ENCODE assay signal across 19 cellular contexts in genomic region chr5:122457178-122457826, GRCh38.
DNase-seq lines count a peak whose midpoint lies in the region; ATAC-seq, FAIRE-seq and TF ChIP-seq lines count a peak whose summit lies in the region.
"Had no signal": no experiment of that assay in that cellular context is flagged by ENCODE, and none has a peak within 500 bp of the region (broad histone marks: within the 10 kb centered on the region; RNA-seq: fewer than 3 reads in every experiment).

No MANE protein-coding gene starts in this region.

- H3K4me3 ChIP-seq in H1 (ENCODE audit: extremely low read depth in 1 of 4, insufficient read depth in 2 of 4, low read depth in 3 of 4, low read length in 4 of 4), result no peak overlapping the region
- H3K4me3 ChIP-seq in dorsolateral prefrontal cortex, result no peak overlapping the region
- H3K4me3 ChIP-seq: BLaER1, GM23248 had no signal

- no peak overlapping the region for H2BK20ac ChIP-seq in H9 (ENCODE audit: low read depth, low read length, poor library complexity, severe bottlenecking)
- H2BK20ac ChIP-seq in H1 (ENCODE audit: low read length), result peak overlapping the region; percentile 92; the same call in 1 of the 2 replicates

- H3T11ph ChIP-seq in H9 (ENCODE audit: low read length), result no peak overlapping the region

- CTCF ChIA-PET in H1 (lab: Charles Lee; ENCODE audit: partially characterized antibody), result interaction anchor here (0.6 to 3.4 kb wide), 11 partner anchors 11 to 659 kb away, joined by 3 to 25 read pairs (median 9); no protein-coding TSS in a partner anchor

- H3K27me3 ChIP-seq in H9 (ENCODE audit: insufficient read depth, low read length) (no peaks in the 10 kb centered on the region), H1 (replicated peaks in 1 of 4; ENCODE audit: control insufficient read depth in 3 of 4, extremely low read depth in 1 of 4, insufficient read depth in 3 of 4, low read length in 3 of 4) (no peaks in the 10 kb centered on the region), dorsolateral prefrontal cortex (no peaks in the 10 kb centered on the region)
- H3K27me3 ChIP-seq: BLaER1 had no signal

- H3K18ac ChIP-seq in H9 (ENCODE audit: insufficient read length, low read depth, low read length), result no peak overlapping the region
- no peak overlapping the region for H3K18ac ChIP-seq in H1 (ENCODE audit: extremely low read depth, low read length)

- H2BK5ac ChIP-seq in H9 (ENCODE audit: insufficient read length, low read length), result no peak overlapping the region
- no peak overlapping the region; the same call in 1 of the 2 replicates for H2BK5ac ChIP-seq in H1 (ENCODE audit: low read depth, low read length)

- H3K79me1 ChIP-seq in H9 (ENCODE audit: insufficient read depth, low read depth, low read length, poor library complexity, severe bottlenecking) (no peaks in the 10 kb centered on the region), H1 (ENCODE audit: low read depth, low read length) (no peaks in the 10 kb centered on the region)

- no peak for FAIRE-seq in H1 (lab: Jason Lieb, UNC)
- FAIRE-seq: H54, HTR-8/SVneo had no signal

- H3K36me3 Mint-ChIP-seq in H9 (ENCODE audit: insufficient read depth in 1 of 3, low read depth in 3 of 3), result no peaks in the 10 kb centered on the region
- H3K36me3 Mint-ChIP-seq in stimulated activated effector memory CD8-positive, alpha-beta T cell treated with anti-CD3 and anti-CD28 coated beads, Interleukin-12 subunit alpha, Interleukin-12 subunit beta, amount 100 ng/mL, for 72 hours, result no peaks in the 10 kb centered on the region
- H3K36me3 Mint-ChIP-seq: CD14-positive monocyte; CD8-positive, alpha-beta T cell; IgD-negative memory B cell had no signal

- H3K4me1 ChIP-seq in H9 (ENCODE audit: insufficient read depth, low read length) (no peaks in the 10 kb centered on the region; the same call in 1 of the 2 replicates), H1 (replicated peaks in 1 of 4; ENCODE audit: control insufficient read depth in 3 of 4, insufficient read depth in 4 of 4, low read length in 3 of 4) (no peaks in the 10 kb centered on the region)
- H3K4me1 ChIP-seq: BLaER1 had no signal

- H3K27ac Mint-ChIP-seq in H9, result peak overlapping the region in 2 of 3 experiments; percentile 9 to 42; a peak in 2 of 7 replicates
- H3K27ac Mint-ChIP-seq in stimulated activated effector memory CD8-positive, alpha-beta T cell treated with anti-CD3 and anti-CD28 coated beads, Interleukin-12 subunit alpha, Interleukin-12 subunit beta, amount 100 ng/mL, for 72 hours, result no peak overlapping the region
- H3K27ac Mint-ChIP-seq: CD14-positive monocyte; CD8-positive, alpha-beta T cell; HFFc6; IgD-negative memory B cell had no signal

- H3K56ac ChIP-seq in H9 (ENCODE audit: insufficient read length, low read depth, low read length) (no peak overlapping the region), H1 (replicated peaks; ENCODE audit: insufficient read length, low read depth, low read length) (no peak overlapping the region)

- H2BK120ac ChIP-seq in H9 (ENCODE audit: low read depth, low read length, poor library complexity, severe bottlenecking) (no peak overlapping the region), H1 (replicated peaks; ENCODE audit: low read depth, low read length) (no peak overlapping the region)

- no peak overlapping the region for H4K8ac ChIP-seq in H9 (replicated peaks; ENCODE audit: insufficient read length, low read depth, low read length)
- no peak overlapping the region for H4K8ac ChIP-seq in H1 (ENCODE audit: extremely low read depth, insufficient read depth, low read length)

- no peak overlapping the region for H3K4me2 ChIP-seq in H9 (ENCODE audit: insufficient read depth, insufficient read length, low read length)
- H3K4me2 ChIP-seq in H1 (ENCODE audit: insufficient read depth in 1 of 2, low read depth in 2 of 2, low read length in 2 of 2), result no peak overlapping the region
- H3K4me2 ChIP-seq: BLaER1 had no signal

- intact Hi-C loops in dorsolateral prefrontal cortex (cut with DNase I), result no loop called here

- H4K20me1 ChIP-seq in H9 (ENCODE audit: control insufficient read depth, insufficient read depth, insufficient read length), result no peaks in the 10 kb centered on the region
- H4K20me1 ChIP-seq in H1 (replicated peaks in 1 of 2; ENCODE audit: control insufficient read depth in 1 of 2, insufficient read depth in 2 of 2, low read length in 2 of 2), result no peaks in the 10 kb centered on the region
- H4K20me1 ChIP-seq: BLaER1 had no signal

- H3K4ac ChIP-seq in H9 (ENCODE audit: low read depth, low read length), result no peak overlapping the region
- H3K4ac ChIP-seq in H1 (replicated peaks; ENCODE audit: insufficient read length, low read depth, low read length), result no peak overlapping the region

- no peak overlapping the region for H2AFZ ChIP-seq in H9 (ENCODE audit: low read length)
- H2AFZ ChIP-seq in H1 (ENCODE audit: low read length), result no peak overlapping the region
- H2AFZ ChIP-seq: GM23248 had no signal

- POLR2A ChIA-PET in H1 (lab: Charles Lee; ENCODE audit: partially characterized antibody), result interaction anchor here (1.4 kb wide), 1 partner anchor 15 kb away, joined by 3 read pairs; no protein-coding TSS in a partner anchor

- H3K9ac ChIP-seq in H9 (ENCODE audit: extremely low read depth, insufficient read length, low read length) (no peak overlapping the region), H1 (replicated peaks in 1 of 4; ENCODE audit: extremely low read depth in 1 of 4, low read depth in 3 of 4, low read length in 3 of 4) (no peak overlapping the region)
- H3K9ac ChIP-seq: BLaER1, GM23248 had no signal

- H3K79me2 ChIP-seq in H9 (ENCODE audit: insufficient read depth, low read length), result no peaks in the 10 kb centered on the region
- H3K79me2 ChIP-seq in H1 (ENCODE audit: control insufficient read depth in 1 of 2, insufficient read depth in 2 of 2, low read length in 2 of 2), result no peaks in the 10 kb centered on the region

- no peak for TF ChIP-seq RAD21 in H1 (IDR thresholded peaks at IDR 0.05 in 1 of 2, conservative IDR thresholded peaks at IDR 0.05 in 1 of 2; ENCODE audit: low read depth in 2 of 2, low read length in 2 of 2)

- H3K23ac ChIP-seq in H9 (ENCODE audit: insufficient read length, low read depth, low read length) (no peak overlapping the region), H1 (ENCODE audit: insufficient read length) (no peak overlapping the region)

- H4K5ac ChIP-seq in H9 (ENCODE audit: insufficient read length, low read depth, low read length) (no peak overlapping the region), H1 (ENCODE audit: insufficient read length, low read depth, low read length) (no peak overlapping the region)

- TF ChIP-seq CTCF in H9 (conservative IDR thresholded peaks at IDR 0.05), result no peak
- TF ChIP-seq CTCF in H1 (IDR thresholded peaks at IDR 0.05; ENCODE audit: control extremely low read depth in 1 of 3, insufficient read depth in 1 of 3, low read depth in 1 of 3, low read length in 3 of 3), result no peak
- no peak for TF ChIP-seq CTCF in dorsolateral prefrontal cortex (IDR thresholded peaks at IDR 0.05 in 54 of 56, conservative IDR thresholded peaks at IDR 0.05 in 2 of 56; ENCODE audit: low read depth in 1 of 56, partially characterized antibody in 56 of 56)

- no peak overlapping the region for H3K4me3 Mint-ChIP-seq in H9
- no peak overlapping the region for H3K4me3 Mint-ChIP-seq in stimulated activated effector memory CD8-positive, alpha-beta T cell treated with anti-CD3 and anti-CD28 coated beads, Interleukin-12 subunit alpha, Interleukin-12 subunit beta, amount 100 ng/mL, for 72 hours
- H3K4me3 Mint-ChIP-seq: CD14-positive monocyte; CD8-positive, alpha-beta T cell; HFFc6; IgD-negative memory B cell had no signal

- no peak overlapping the region for H2BK12ac ChIP-seq in H9 (ENCODE audit: insufficient read length, low read depth, low read length)
- peak overlapping the region; percentile 23; the same call in 1 of the 2 replicates for H2BK12ac ChIP-seq in H1 (ENCODE audit: low read depth, low read length)

- H3K27ac ChIP-seq in H9 (ENCODE audit: insufficient read length, low read depth, low read length) (no peak overlapping the region), H1 (ENCODE audit: low read depth, low read length) (no peak overlapping the region), dorsolateral prefrontal cortex (no peak overlapping the region)
- H3K27ac ChIP-seq: BLaER1, GM23248 had no signal

- DNase-seq in H9 (no peak), H1 (ENCODE audit: low read depth in 1 of 2, low spot score in 2 of 2) (no peak), left lobe of liver (ENCODE audit: low spot score) (no peak), SW480 (ENCODE audit: low spot score) (no peak), dorsolateral prefrontal cortex (no peak)
- DNase-seq in stimulated activated effector memory CD8-positive, alpha-beta T cell treated with anti-CD3 and anti-CD28 coated beads, Interleukin-12 subunit alpha, Interleukin-12 subunit beta, amount 100 ng/mL, for 72 hours (ENCODE audit: low spot score in 2 of 2), result no peak
- DNase-seq: 8988T; Calu3; CD8-positive, alpha-beta T cell; DMS79 treated with DMSO at 0.1 percent for 48 hours; GF-D8; GM23248; HFFc6 had no signal

- whole genome bisulfite sequencing in H9 (ENCODE audit: extremely low coverage, insufficient read length, low lambda C conversion rate), result no CpG with 5 or more reads among the region's 6 CpGs
- 87% methylated on average over 6 of the region's 6 CpGs; no CpG with 5 or more reads in 1 of the 2 experiments for WGBS in H1 (ENCODE audit: extremely low coverage in 1 of 2, insufficient coverage in 1 of 2, insufficient read length in 1 of 2, insufficient replicate concordance in 2 of 2, low coverage in 1 of 2, low lambda C conversion rate in 2 of 2, missing lambda C conversion rate in 1 of 2), 2 experiments

- TF ChIP-seq EP300 in H1 (IDR thresholded peaks at IDR 0.05; ENCODE audit: borderline replicate concordance in 1 of 2, low read depth in 2 of 2, low read length in 2 of 2), result no peak

- H2AK5ac ChIP-seq in H9 (ENCODE audit: insufficient read length, low read length) (no peak overlapping the region), H1 (ENCODE audit: low read depth, low read length) (no peak overlapping the region)

- no peaks in the 10 kb centered on the region for H3K9me3 Mint-ChIP-seq in H9
- peaks cover 4% of the 10 kb centered on the region for H3K9me3 Mint-ChIP-seq in stimulated activated effector memory CD8-positive, alpha-beta T cell treated with anti-CD3 and anti-CD28 coated beads, Interleukin-12 subunit alpha, Interleukin-12 subunit beta, amount 100 ng/mL, for 72 hours
- H3K9me3 Mint-ChIP-seq: CD8-positive, alpha-beta T cell; HFFc6; IgD-negative memory B cell had no signal

- H3K9me3 ChIP-seq in H9 (ENCODE audit: control insufficient read depth, low read depth, low read length) (no peaks in the 10 kb centered on the region), H1 (ENCODE audit: insufficient read depth in 2 of 2, low read depth in 1 of 2, low read length in 1 of 2) (no peaks in the 10 kb centered on the region)
- H3K9me3 ChIP-seq: BLaER1 had no signal

- peaks cover 3 to 16% of the 10 kb centered on the region in 2 experiments for H3K4me1 Mint-ChIP-seq in H9
- no peaks in the 10 kb centered on the region for H3K4me1 Mint-ChIP-seq in stimulated activated effector memory CD8-positive, alpha-beta T cell treated with anti-CD3 and anti-CD28 coated beads, Interleukin-12 subunit alpha, Interleukin-12 subunit beta, amount 100 ng/mL, for 72 hours
- H3K4me1 Mint-ChIP-seq: CD14-positive monocyte, IgD-negative memory B cell had no signal

- H3K14ac ChIP-seq in H9 (ENCODE audit: insufficient read depth, low read length) (no peak overlapping the region; the same call in 1 of the 2 replicates), H1 (ENCODE audit: insufficient read length) (no peak overlapping the region)

- peak; percentile 86 for ATAC-seq in left lobe of liver
- peak; percentile 34 for ATAC-seq in stimulated activated effector memory CD8-positive, alpha-beta T cell treated with anti-CD3 and anti-CD28 coated beads, Interleukin-12 subunit alpha, Interleukin-12 subunit beta, amount 100 ng/mL, for 72 hours
- no peak for ATAC-seq in GM21447 (IDR thresholded peaks at IDR 0.05; ENCODE audit: unreplicated experiment)
- ATAC-seq: CD8-positive, alpha-beta T cell had no signal

- no peak overlapping the region for H2BK15ac ChIP-seq in H9 (ENCODE audit: low read depth, low read length)
- H2BK15ac ChIP-seq in H1 (ENCODE audit: low read length), result no peak overlapping the region

- H3K23me2 ChIP-seq in H9 (ENCODE audit: insufficient read length, low read depth, low read length, poor library complexity, severe bottlenecking), result no peaks in the 10 kb centered on the region
- H3K23me2 ChIP-seq in H1 (ENCODE audit: low read depth, low read length), result no peaks in the 10 kb centered on the region

- H4K91ac ChIP-seq in H9 (ENCODE audit: insufficient read length, low read depth, low read length), result no peak overlapping the region
- H4K91ac ChIP-seq in H1 (replicated peaks; ENCODE audit: insufficient read length, low read length), result no peak overlapping the region

- no peak for TF ChIP-seq POLR2A in H1 (IDR thresholded peaks at IDR 0.05; ENCODE audit: control extremely low read depth in 1 of 2, low read depth in 2 of 2, low read length in 2 of 2)

- H3K27me3 Mint-ChIP-seq in H9 (ENCODE audit: low read depth), result no peaks in the 10 kb centered on the region

- no peaks in the 10 kb centered on the region for H3K36me3 ChIP-seq in H1 (ENCODE audit: control insufficient read depth in 2 of 4, insufficient read depth in 4 of 4, low read length in 3 of 4)
- H3K36me3 ChIP-seq: BLaER1 had no signal
